ENCODE assay signal across 9 cellular contexts in genomic region chr2:96800061-96800761, GRCh38. TPM values are rescaled to one million over a fixed set of nuclear protein-coding genes. Genes with fewer than 3 reads are reported as not detected.
DNase-seq lines count a peak whose midpoint lies in the region; ATAC-seq, FAIRE-seq and TF ChIP-seq lines count a peak whose summit lies in the region.
"Had no signal": no experiment of that assay in that cellular context is flagged by ENCODE, and none has a peak within 500 bp of the region (broad histone marks: within the 10 kb centered on the region; RNA-seq: fewer than 3 reads in every experiment).

No MANE protein-coding gene starts in this region.

- H3K9me3 Mint-ChIP-seq in activated naive CD8-positive, alpha-beta T cell treated with anti-CD3 and anti-CD28 coated beads, Interleukin-2, amount 50 U/mL, for 24 hours, result no peaks in the 10 kb centered on the region
- H3K9me3 Mint-ChIP-seq in activated T-helper 17 cell treated with anti-CD3 and anti-CD28 coated beads, Interleukin-2, amount 50 U/mL, for 72 hours, result no peaks in the 10 kb centered on the region
- H3K9me3 Mint-ChIP-seq: activated T-helper 1 cell treated with anti-CD3 and anti-CD28 coated beads, Interleukin-12 subunit alpha, Interleukin-12 subunit beta, Interleukin-2, Interleukin-4 antibody, amounts not matched to agents 30 ng/mL and 10 ng/mL and 1 ng/mL, durations not matched to agents 14 hours and 24 hours and 36 hours had no signal

- H3K4ac ChIP-seq in IMR-90 (ENCODE audit: low read depth, low read length), result no peak overlapping the region
- H3K4ac ChIP-seq in H1 (replicated peaks; ENCODE audit: insufficient read length, low read depth, low read length), result peak overlapping the region; percentile 22

- peak overlapping the region in 8 of 11 experiments; percentile 14 to 55 (median 31); a peak in 9 of 22 replicates for H3K9ac ChIP-seq in BLaER1 treated with 17β-estradiol and CSF1 and Interleukin-3, amounts not matched to agents 10 nM and 100 nM
- H3K9ac ChIP-seq in IMR-90 (ENCODE audit: low read depth, low read length) (no peak overlapping the region), H1 (replicated peaks in 1 of 4; ENCODE audit: extremely low read depth in 1 of 4, low read depth in 3 of 4, low read length in 3 of 4) (no peak overlapping the region)

- no peak for TF ChIP-seq CTCF in IMR-90 (conservative IDR thresholded peaks at IDR 0.05; ENCODE audit: low read depth, low read length)
- no peak for TF ChIP-seq CTCF in H1 (IDR thresholded peaks at IDR 0.05; ENCODE audit: control extremely low read depth in 1 of 3, insufficient read depth in 1 of 3, low read depth in 1 of 3, low read length in 3 of 3)

- H2BK120ac ChIP-seq in IMR-90 (ENCODE audit: low read depth, low read length) (no peak overlapping the region), H1 (replicated peaks; ENCODE audit: low read depth, low read length) (no peak overlapping the region)

- H2AFZ ChIP-seq in IMR-90 (replicated peaks; ENCODE audit: low read length, poor library complexity) (no peak overlapping the region), H1 (ENCODE audit: low read length) (no peak overlapping the region)

- intact Hi-C loops in IMR-90 (cut with micrococcal nuclease), result loop anchor here (5.0 kb wide), 1 partner anchor 38 kb away; the partner anchor contains the start of gene CNNM4

- no peak for FAIRE-seq in H1 (lab: Jason Lieb, UNC)

- H3K27me3 ChIP-seq in BLaER1 treated with 17β-estradiol and CSF1 and Interleukin-3, amounts not matched to agents 10 nM and 100 nM, result no peaks in the 10 kb centered on the region
- H3K27me3 ChIP-seq in IMR-90 (ENCODE audit: control insufficient read depth, insufficient read depth, low read length) (no peaks in the 10 kb centered on the region), H1 (replicated peaks in 1 of 4; ENCODE audit: control insufficient read depth in 3 of 4, extremely low read depth in 1 of 4, insufficient read depth in 3 of 4, low read length in 3 of 4) (no peaks in the 10 kb centered on the region)
- H3K27me3 ChIP-seq: colonic mucosa, uterus had no signal

- peaks cover 7% of the 10 kb centered on the region; the same call in 1 of the 2 replicates for H3K23me2 ChIP-seq in H1 (ENCODE audit: low read depth, low read length)

- TF ChIP-seq POLR2A in IMR-90 (IDR thresholded peaks at IDR 0.05; ENCODE audit: low read depth, low read length) (no peak), H1 (IDR thresholded peaks at IDR 0.05; ENCODE audit: control extremely low read depth in 1 of 2, low read depth in 2 of 2, low read length in 2 of 2) (no peak)

- H2BK20ac ChIP-seq in IMR-90 (ENCODE audit: low read depth, low read length) (no peak overlapping the region), H1 (ENCODE audit: low read length) (no peak overlapping the region)

- H3K27me3 Mint-ChIP-seq in activated naive CD8-positive, alpha-beta T cell treated with anti-CD3 and anti-CD28 coated beads, Interleukin-2, amount 50 U/mL, for 24 hours, result no peaks in the 10 kb centered on the region
- H3K27me3 Mint-ChIP-seq in activated T-helper 17 cell treated with anti-CD3 and anti-CD28 coated beads, Interleukin-2, amount 50 U/mL, for 72 hours, result no peaks in the 10 kb centered on the region

- H4K5ac ChIP-seq in IMR-90 (ENCODE audit: low read depth, low read length), result no peak overlapping the region
- no peak overlapping the region for H4K5ac ChIP-seq in H1 (ENCODE audit: insufficient read length, low read depth, low read length)

- H2AK5ac ChIP-seq in IMR-90 (ENCODE audit: low read depth, low read length) (no peak overlapping the region), H1 (ENCODE audit: low read depth, low read length) (no peak overlapping the region)

- POLR2A ChIA-PET in IMR-90 (lab: Charles Lee; ENCODE audit: unreplicated experiment), result no interaction called here
- POLR2A ChIA-PET in H1 (lab: Charles Lee; ENCODE audit: partially characterized antibody), result interaction anchor here (0.6 to 1.8 kb wide), 5 partner anchors 9 to 209 kb away, joined by 3 to 8 read pairs (median 4); no protein-coding TSS in a partner anchor

- H2BK5ac ChIP-seq in IMR-90 (ENCODE audit: low read depth, low read length, poor library complexity, severe bottlenecking), result no peak overlapping the region
- no peak overlapping the region for H2BK5ac ChIP-seq in H1 (ENCODE audit: low read depth, low read length)

- BruUV-seq in IMR-90 (replicated peaks; lab: Mats Ljungman, UMichigan), result no TSS peak

- peaks cover 0 to 18% (median 0%) of the 10 kb centered on the region in 11 experiments; a peak in 9 of 22 replicates for H4K20me1 ChIP-seq in BLaER1 treated with 17β-estradiol and CSF1 and Interleukin-3, amounts not matched to agents 10 nM and 100 nM
- H4K20me1 ChIP-seq in IMR-90 (ENCODE audit: insufficient read depth, low read length), result no peaks in the 10 kb centered on the region
- H4K20me1 ChIP-seq in H1 (replicated peaks in 1 of 2; ENCODE audit: control insufficient read depth in 1 of 2, insufficient read depth in 2 of 2, low read length in 2 of 2), result peaks cover 0 to 5% of the 10 kb centered on the region in 2 experiments

- dilution Hi-C loops in IMR-90 (cut with HindIII; ENCODE audit: low sequenced_read_pairs, unreplicated experiment), result no loop called here

- H3K36me3 Mint-ChIP-seq in activated naive CD8-positive, alpha-beta T cell treated with anti-CD3 and anti-CD28 coated beads, Interleukin-2, amount 50 U/mL, for 24 hours (ENCODE audit: low read depth), result no peaks in the 10 kb centered on the region
- H3K36me3 Mint-ChIP-seq in activated T-helper 17 cell treated with anti-CD3 and anti-CD28 coated beads, Interleukin-2, amount 50 U/mL, for 72 hours (ENCODE audit: low read depth), result peaks cover 5% of the 10 kb centered on the region

- H3K79me2 ChIP-seq in H1 (ENCODE audit: control insufficient read depth in 1 of 2, insufficient read depth in 2 of 2, low read length in 2 of 2), result no peaks in the 10 kb centered on the region

- TF ChIP-seq EP300 in H1 (IDR thresholded peaks at IDR 0.05; ENCODE audit: borderline replicate concordance in 1 of 2, low read depth in 2 of 2, low read length in 2 of 2), result no peak

- 90% methylated on average over 5 of the region's 22 CpGs; no CpG with 5 or more reads in 1 of the 2 experiments for WGBS in IMR-90 (ENCODE audit: extremely low coverage in 2 of 2, insufficient read length in 1 of 2), 2 experiments
- 92% methylated on average over 20 of the region's 22 CpGs; no CpG with 5 or more reads in 1 of the 2 experiments for WGBS in H1 (ENCODE audit: extremely low coverage in 1 of 2, insufficient coverage in 1 of 2, insufficient read length in 1 of 2, insufficient replicate concordance in 2 of 2, low coverage in 1 of 2, low lambda C conversion rate in 2 of 2, missing lambda C conversion rate in 1 of 2), 2 experiments

- H2BK15ac ChIP-seq in IMR-90 (ENCODE audit: low read depth, low read length) (no peak overlapping the region), H1 (ENCODE audit: low read length) (peak overlapping the region; percentile 5; the same call in 1 of the 2 replicates)

- H3K4me1 Mint-ChIP-seq in activated naive CD8-positive, alpha-beta T cell treated with anti-CD3 and anti-CD28 coated beads, Interleukin-2, amount 50 U/mL, for 24 hours, result no peaks in the 10 kb centered on the region
- no peaks in the 10 kb centered on the region for H3K4me1 Mint-ChIP-seq in activated T-helper 17 cell treated with anti-CD3 and anti-CD28 coated beads, Interleukin-2, amount 50 U/mL, for 72 hours

- H3K56ac ChIP-seq in IMR-90 (ENCODE audit: extremely low read depth, insufficient read depth, low read length) (no peak overlapping the region), H1 (replicated peaks; ENCODE audit: insufficient read length, low read depth, low read length) (no peak overlapping the region)

- no peak for TF ChIP-seq RAD21 in IMR-90 (IDR thresholded peaks at IDR 0.05; ENCODE audit: low read length)
- TF ChIP-seq RAD21 in H1 (IDR thresholded peaks at IDR 0.05 in 1 of 2, conservative IDR thresholded peaks at IDR 0.05 in 1 of 2; ENCODE audit: low read depth in 2 of 2, low read length in 2 of 2), result no peak

- H4K8ac ChIP-seq in IMR-90 (ENCODE audit: low read depth in 2 of 2, low read length in 2 of 2) (no peak overlapping the region), H1 (ENCODE audit: extremely low read depth, insufficient read depth, low read length) (no peak overlapping the region)

- no peak for ATAC-seq in IMR-90 (ENCODE audit: low read depth)
- no peak for ATAC-seq in activated naive CD8-positive, alpha-beta T cell treated with anti-CD3 and anti-CD28 coated beads, Interleukin-2, amount 50 U/mL, for 24 hours
- ATAC-seq in activated T-helper 17 cell treated with anti-CD3 and anti-CD28 coated beads, Interleukin-2, amount 50 U/mL, for 72 hours (replicated peaks), result no peak

- no peak overlapping the region for H3K14ac ChIP-seq in IMR-90 (replicated peaks; ENCODE audit: low read depth, low read length)
- no peak overlapping the region for H3K14ac ChIP-seq in H1 (ENCODE audit: insufficient read length)

- no peak overlapping the region for H3K4me3 ChIP-seq in BLaER1 treated with 17β-estradiol and CSF1 and Interleukin-3, amounts not matched to agents 10 nM and 100 nM
- H3K4me3 ChIP-seq in IMR-90 (ENCODE audit: insufficient read depth, low read depth, low read length) (no peak overlapping the region), H1 (ENCODE audit: extremely low read depth in 1 of 4, insufficient read depth in 2 of 4, low read depth in 3 of 4, low read length in 4 of 4) (no peak overlapping the region)
- H3K4me3 ChIP-seq: colonic mucosa, uterus had no signal

- H3K9me3 ChIP-seq in BLaER1 treated with 17β-estradiol and CSF1 and Interleukin-3, amounts not matched to agents 10 nM and 100 nM (replicated peaks in 1 of 11), result peaks cover 0 to 6% (median 0%) of the 10 kb centered on the region in 11 experiments; a peak in 1 of 22 replicates
- H3K9me3 ChIP-seq in IMR-90 (ENCODE audit: control insufficient read depth, insufficient read depth, low read length), result no peaks in the 10 kb centered on the region
- no peaks in the 10 kb centered on the region for H3K9me3 ChIP-seq in H1 (ENCODE audit: insufficient read depth in 2 of 2, low read depth in 1 of 2, low read length in 1 of 2)
- H3K9me3 ChIP-seq: colonic mucosa, uterus had no signal

- DNase-seq in IMR-90, result no peak
- DNase-seq in H1 (ENCODE audit: low read depth in 1 of 2, low spot score in 2 of 2), result no peak
- DNase-seq in activated CD4-positive, alpha-beta T cell treated with anti-CD3 and anti-CD28 coated beads for 48 hours, result no peak
- no peak for DNase-seq in activated naive CD8-positive, alpha-beta T cell treated with anti-CD3 and anti-CD28 coated beads, Interleukin-2, amount 50 U/mL, for 24 hours

- no peaks in the 10 kb centered on the region for H3K79me1 ChIP-seq in IMR-90 (ENCODE audit: low read depth in 1 of 2, low read length in 2 of 2)
- H3K79me1 ChIP-seq in H1 (ENCODE audit: low read depth, low read length), result no peaks in the 10 kb centered on the region

- H3K4me1 ChIP-seq in BLaER1 treated with 17β-estradiol and CSF1 and Interleukin-3, amounts not matched to agents 10 nM and 100 nM, result peaks cover 25 to 34% (median 28%) of the 10 kb centered on the region in 10 experiments
- H3K4me1 ChIP-seq in IMR-90 (ENCODE audit: control insufficient read depth, insufficient read depth, low read length) (no peaks in the 10 kb centered on the region), H1 (replicated peaks in 1 of 4; ENCODE audit: control insufficient read depth in 3 of 4, insufficient read depth in 4 of 4, low read length in 3 of 4) (no peaks in the 10 kb centered on the region; a peak in 2 of 7 replicates)
- H3K4me1 ChIP-seq: colonic mucosa, uterus had no signal

- no peak overlapping the region for H3K27ac Mint-ChIP-seq in activated naive CD8-positive, alpha-beta T cell treated with anti-CD3 and anti-CD28 coated beads, Interleukin-2, amount 50 U/mL, for 24 hours
- H3K27ac Mint-ChIP-seq in activated T-helper 17 cell treated with anti-CD3 and anti-CD28 coated beads, Interleukin-2, amount 50 U/mL, for 72 hours, result no peak overlapping the region
- H3K27ac Mint-ChIP-seq: activated T-helper 1 cell treated with anti-CD3 and anti-CD28 coated beads, Interleukin-12 subunit alpha, Interleukin-12 subunit beta, Interleukin-2, Interleukin-4 antibody, amounts not matched to agents 30 ng/mL and 10 ng/mL and 1 ng/mL, durations not matched to agents 14 hours and 24 hours and 36 hours had no signal

- peak overlapping the region; percentile 37 for H2AK9ac ChIP-seq in IMR-90 (replicated peaks; ENCODE audit: low read depth, low read length, poor library complexity)

- H3K9me1 ChIP-seq in IMR-90 (ENCODE audit: insufficient read depth, low read length), result 0 out of 2 replicates have a peak, but pooled peaks cover 3% of the 10 kb centered on the region

- no peak overlapping the region for H3K23ac ChIP-seq in IMR-90 (ENCODE audit: low read depth, low read length)
- no peak overlapping the region for H3K23ac ChIP-seq in H1 (ENCODE audit: insufficient read length)

- peaks cover 0 to 63% (median 37%) of the 10 kb centered on the region in 11 experiments; a peak in 18 of 22 replicates for H3K36me3 ChIP-seq in BLaER1 treated with 17β-estradiol and CSF1 and Interleukin-3, amounts not matched to agents 10 nM and 100 nM
- H3K36me3 ChIP-seq in IMR-90 (ENCODE audit: control insufficient read depth, insufficient read depth, low read length) (peaks cover 2% of the 10 kb centered on the region), H1 (ENCODE audit: control insufficient read depth in 2 of 4, insufficient read depth in 4 of 4, low read length in 3 of 4) (peaks cover 0 to 6% (median 5%) of the 10 kb centered on the region in 4 experiments; a peak in 3 of 8 replicates)
- H3K36me3 ChIP-seq: uterus had no signal

- CTCF ChIA-PET in IMR-90 (lab: Yijun Ruan, JAX) (interaction anchor here (1.0 kb wide), 1 partner anchor 14 kb away, joined by 3 read pairs; no protein-coding TSS in a partner anchor), H1 (lab: Charles Lee; ENCODE audit: partially characterized antibody) (interaction anchor here (0.7 to 5.0 kb wide), 30 partner anchors 9 to 250 kb away, joined by 3 to 46 read pairs (median 4); partner anchors contain the start of gene CNNM4)

- no peak overlapping the region for H4K91ac ChIP-seq in IMR-90 (ENCODE audit: insufficient read depth, low read depth, low read length)
- peak overlapping the region; percentile 39 for H4K91ac ChIP-seq in H1 (replicated peaks; ENCODE audit: insufficient read length, low read length)

- in situ Hi-C loops in IMR-90 (cut with MboI; ENCODE audit: low sequenced_read_pairs), result no loop called here

- H3K27ac ChIP-seq in BLaER1 treated with 17β-estradiol and CSF1 and Interleukin-3, amounts not matched to agents 10 nM and 100 nM, result peak overlapping the region in 7 of 11 experiments; percentile 1 to 47 (median 13); a peak in 8 of 22 replicates
- H3K27ac ChIP-seq in IMR-90 (ENCODE audit: insufficient read depth, low read length), result no peak overlapping the region
- no peak overlapping the region for H3K27ac ChIP-seq in H1 (ENCODE audit: low read depth, low read length)
- H3K27ac ChIP-seq: colonic mucosa had no signal

- H3K18ac ChIP-seq in IMR-90 (ENCODE audit: low read depth, low read length) (no peak overlapping the region), H1 (ENCODE audit: extremely low read depth, low read length) (no peak overlapping the region)

- peak overlapping the region; percentile 57 to 78 (median 64); a peak in 21 of 22 replicates for H3K4me2 ChIP-seq in BLaER1 treated with 17β-estradiol and CSF1 and Interleukin-3, amounts not matched to agents 10 nM and 100 nM
- H3K4me2 ChIP-seq in IMR-90 (ENCODE audit: low read depth, low read length) (no peak overlapping the region), H1 (ENCODE audit: insufficient read depth in 1 of 2, low read depth in 2 of 2, low read length in 2 of 2) (no peak overlapping the region)

- no peak overlapping the region for H3K4me3 Mint-ChIP-seq in activated naive CD8-positive, alpha-beta T cell treated with anti-CD3 and anti-CD28 coated beads, Interleukin-2, amount 50 U/mL, for 24 hours
- H3K4me3 Mint-ChIP-seq in activated T-helper 17 cell treated with anti-CD3 and anti-CD28 coated beads, Interleukin-2, amount 50 U/mL, for 72 hours, result no peak overlapping the region
- H3K4me3 Mint-ChIP-seq: activated T-helper 1 cell treated with anti-CD3 and anti-CD28 coated beads, Interleukin-12 subunit alpha, Interleukin-12 subunit beta, Interleukin-2, Interleukin-4 antibody, amounts not matched to agents 30 ng/mL and 10 ng/mL and 1 ng/mL, durations not matched to agents 14 hours and 24 hours and 36 hours had no signal

- no peak overlapping the region; the same call in 1 of the 2 replicates for H2BK12ac ChIP-seq in H1 (ENCODE audit: low read depth, low read length)

RNA-seq across cellular contexts. Expression of gene CNNM3, which starts 15.9 kb away (rescaled TPM):
- total RNA-seq in IMR-90 (2012; rRNA removed), result 2.2 and 2.3 TPM in 2 replicates
- polyA plus RNA-seq in IMR-90 (2012; rRNA removed) (6.1 and 6.3 TPM in 2 replicates), H1 (2011; rRNA removed) (29.1 and 39.0 TPM in 2 replicates)
- 4.7 and 6.3 TPM in 2 replicates for polyA plus RNA-seq in IMR-90 (2012; cell fraction: cytosol; rRNA removed)
- 7.9 and 10.3 TPM in 2 replicates for polyA plus RNA-seq in IMR-90 (2012; cell fraction: nucleus; rRNA removed; ENCODE audit: low replicate concordance)
- 29.2 and 29.9 TPM in 2 replicates for total RNA-seq in H1 (2021; fragmentation: NEBNext Ultra II Directional; extraction: Animal tissue kit (Norgen Biotek cat#: 25700))
- polyA plus RNA-seq in H1 (2011; cell fraction: cytosol; rRNA removed), result 19.0 TPM
- 60.7 TPM for polyA plus RNA-seq in H1 (2011; cell fraction: nucleus; rRNA removed)
- polyA plus RNA-seq in H1 (2012, experiment 1 of 2), result 16.3 to 26.5 TPM (median 21.7 TPM) in 4 replicates
- 16.7 TPM for polyA plus RNA-seq in H1 (2012, experiment 2 of 2)
- 30.0 TPM for polyA plus RNA-seq in H1 (2013, experiment 1 of 2)
- polyA plus RNA-seq in H1 (2013, experiment 2 of 2), result 28.7 TPM
- polyA minus RNA-seq in H1 (2011; rRNA and poly(A)+ RNA removed), result 39.0 and 41.6 TPM in 2 replicates
- 27.4 TPM for polyA minus RNA-seq in H1 (2011; cell fraction: cytosol; rRNA and poly(A)+ RNA removed)
- polyA minus RNA-seq in H1 (2011; cell fraction: nucleus; rRNA and poly(A)+ RNA removed), result 42.5 TPM
- total RNA-seq in activated T-helper 17 cell treated with anti-CD3 and anti-CD28 coated beads, Interleukin-2, amount 50 U/mL, for 72 hours, result 10 to 100 TPM; 17.9 to 22.0 TPM

RNA-seq across cellular contexts. Expression of gene CNNM4, which starts 39.5 kb away (rescaled TPM):
- total RNA-seq in IMR-90 (2012; rRNA removed), result 1.4 and 2.0 TPM in 2 replicates
- polyA plus RNA-seq in IMR-90 (2012; rRNA removed), result 4.1 and 4.6 TPM in 2 replicates
- polyA plus RNA-seq in IMR-90 (2012; cell fraction: cytosol; rRNA removed), result 2.7 and 3.6 TPM in 2 replicates
- polyA plus RNA-seq in IMR-90 (2012; cell fraction: nucleus; rRNA removed; ENCODE audit: low replicate concordance), result 4.3 TPM in 2 replicates
- total RNA-seq in H1 (2021; fragmentation: NEBNext Ultra II Directional; extraction: Animal tissue kit (Norgen Biotek cat#: 25700)), result 10.7 and 11.0 TPM in 2 replicates
- polyA plus RNA-seq in H1 (2011; rRNA removed), result 10.3 and 13.0 TPM in 2 replicates
- polyA plus RNA-seq in H1 (2011; cell fraction: cytosol; rRNA removed), result 9.1 TPM
- 14.5 TPM for polyA plus RNA-seq in H1 (2011; cell fraction: nucleus; rRNA removed)
- 7.8 to 10.7 TPM (median 8.8 TPM) in 4 replicates for polyA plus RNA-seq in H1 (2012, experiment 1 of 2)
- polyA plus RNA-seq in H1 (2012, experiment 2 of 2), result 9.7 TPM
- polyA plus RNA-seq in H1 (2013, experiment 1 of 2), result 14.0 TPM
- 14.7 TPM for polyA plus RNA-seq in H1 (2013, experiment 2 of 2)
- 19.8 and 22.7 TPM in 2 replicates for polyA minus RNA-seq in H1 (2011; rRNA and poly(A)+ RNA removed)
- 13.0 TPM for polyA minus RNA-seq in H1 (2011; cell fraction: cytosol; rRNA and poly(A)+ RNA removed)
- 11.9 TPM for polyA minus RNA-seq in H1 (2011; cell fraction: nucleus; rRNA and poly(A)+ RNA removed)
- total RNA-seq in activated T-helper 17 cell treated with anti-CD3 and anti-CD28 coated beads, Interleukin-2, amount 50 U/mL, for 72 hours, result 1 to 10 TPM; 7.5 to 8.7 TPM

RNA-seq across cellular contexts. Expression of gene ANKRD23, which starts 43.6 kb away (rescaled TPM):
- 0.54 and 0.83 TPM in 2 replicates for total RNA-seq in IMR-90 (2012; rRNA removed)
- polyA plus RNA-seq in IMR-90 (2012; rRNA removed) (1.5 and 1.6 TPM in 2 replicates), H1 (2011; rRNA removed) (3.4 and 4.8 TPM in 2 replicates)
- polyA plus RNA-seq in IMR-90 (2012; cell fraction: cytosol; rRNA removed), result 0.19 and 0.77 TPM in 2 replicates
- 9.2 and 17.0 TPM in 2 replicates for polyA plus RNA-seq in IMR-90 (2012; cell fraction: nucleus; rRNA removed; ENCODE audit: low replicate concordance)
- 2.9 and 3.5 TPM in 2 replicates for total RNA-seq in H1 (2021; fragmentation: NEBNext Ultra II Directional; extraction: Animal tissue kit (Norgen Biotek cat#: 25700))
- polyA plus RNA-seq in H1 (2011; cell fraction: cytosol; rRNA removed), result 3.9 TPM
- 29.4 TPM for polyA plus RNA-seq in H1 (2011; cell fraction: nucleus; rRNA removed)
- 2.3 to 5.8 TPM (median 3.8 TPM) in 4 replicates for polyA plus RNA-seq in H1 (2012, experiment 1 of 2)
- 2.0 TPM for polyA plus RNA-seq in H1 (2012, experiment 2 of 2)
- 2.5 TPM for polyA plus RNA-seq in H1 (2013, experiment 1 of 2)
- polyA plus RNA-seq in H1 (2013, experiment 2 of 2), result 2.4 TPM
- 2.6 and 3.1 TPM in 2 replicates for polyA minus RNA-seq in H1 (2011; rRNA and poly(A)+ RNA removed)
- polyA minus RNA-seq in H1 (2011; cell fraction: cytosol; rRNA and poly(A)+ RNA removed), result 2.9 TPM
- 3.9 TPM for polyA minus RNA-seq in H1 (2011; cell fraction: nucleus; rRNA and poly(A)+ RNA removed)
- 10 to 100 TPM in 1 of 2 donors, 1 to 10 TPM in 1; 6.8 to 11.7 TPM for total RNA-seq in activated T-helper 17 cell treated with anti-CD3 and anti-CD28 coated beads, Interleukin-2, amount 50 U/mL, for 72 hours

RNA-seq across cellular contexts. Expression of gene ANKRD39, which starts 57.6 kb away (rescaled TPM):
- 12.5 and 13.6 TPM in 2 replicates for total RNA-seq in IMR-90 (2012; rRNA removed)
- 15.9 and 17.0 TPM in 2 replicates for polyA plus RNA-seq in IMR-90 (2012; rRNA removed)
- polyA plus RNA-seq in IMR-90 (2012; cell fraction: cytosol; rRNA removed), result 13.1 and 24.9 TPM in 2 replicates
- 13.0 and 25.7 TPM in 2 replicates for polyA plus RNA-seq in IMR-90 (2012; cell fraction: nucleus; rRNA removed; ENCODE audit: low replicate concordance)
- 18.5 and 19.7 TPM in 2 replicates for total RNA-seq in H1 (2021; fragmentation: NEBNext Ultra II Directional; extraction: Animal tissue kit (Norgen Biotek cat#: 25700))
- 21.3 and 22.9 TPM in 2 replicates for polyA plus RNA-seq in H1 (2011; rRNA removed)
- 18.1 TPM for polyA plus RNA-seq in H1 (2011; cell fraction: cytosol; rRNA removed)
- polyA plus RNA-seq in H1 (2011; cell fraction: nucleus; rRNA removed), result 36.1 TPM
- polyA plus RNA-seq in H1 (2012, experiment 1 of 2), result 15.8 to 18.8 TPM (median 16.9 TPM) in 4 replicates
- polyA plus RNA-seq in H1 (2012, experiment 2 of 2), result 21.7 TPM
- 18.2 TPM for polyA plus RNA-seq in H1 (2013, experiment 1 of 2)
- 18.1 TPM for polyA plus RNA-seq in H1 (2013, experiment 2 of 2)
- polyA minus RNA-seq in H1 (2011; rRNA and poly(A)+ RNA removed), result 6.8 and 7.2 TPM in 2 replicates
- 5.2 TPM for polyA minus RNA-seq in H1 (2011; cell fraction: cytosol; rRNA and poly(A)+ RNA removed)
- 10.3 TPM for polyA minus RNA-seq in H1 (2011; cell fraction: nucleus; rRNA and poly(A)+ RNA removed)
- 10 to 100 TPM; 25.2 to 52.3 TPM for total RNA-seq in activated T-helper 17 cell treated with anti-CD3 and anti-CD28 coated beads, Interleukin-2, amount 50 U/mL, for 72 hours

Comparison
In these comparisons a context has a peak if more than half of its experiments do, and no peak if none do; other contexts are left out.
1. H3K27ac ChIP-seq: peak in BLaER1 treated with 17β-estradiol and CSF1 and Interleukin-3, amounts not matched to agents 10 nM and 100 nM (7 of 11); none in IMR-90 (single experiment) and H1 (single experiment).
2. H3K4me2 ChIP-seq: peak in BLaER1 treated with 17β-estradiol and CSF1 and Interleukin-3, amounts not matched to agents 10 nM and 100 nM (11 of 11); none in IMR-90 (single experiment) and H1 (0 of 2).
3. H3K9ac ChIP-seq: peak in BLaER1 treated with 17β-estradiol and CSF1 and Interleukin-3, amounts not matched to agents 10 nM and 100 nM (8 of 11); none in IMR-90 (single experiment) and H1 (0 of 4).